21 cellular contexts compared by ENCODE assay signal in the genomic region with DNA sequence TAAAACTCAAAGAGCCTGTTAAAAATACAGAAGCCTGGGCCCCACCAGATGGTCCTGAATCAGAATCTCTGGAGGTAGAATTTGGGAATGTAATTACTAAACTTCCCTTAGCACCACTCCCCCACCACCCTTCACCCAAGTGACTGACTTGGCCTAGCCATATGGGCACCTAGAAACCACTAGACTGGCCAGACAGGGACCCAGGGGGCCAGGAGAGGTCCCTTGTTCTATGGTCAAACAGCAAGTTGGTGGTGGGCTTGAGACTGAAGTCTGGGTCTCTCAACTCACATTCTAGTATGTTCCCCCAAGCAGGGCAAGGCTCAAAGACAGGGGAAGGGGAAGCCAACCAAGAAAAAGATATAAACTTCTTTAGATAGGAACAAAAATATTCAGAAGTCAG.
DNase-seq lines count a peak whose midpoint lies in the region; TF ChIP-seq lines count a peak whose summit lies in the region.
"Had no signal": no experiment of that assay in that cellular context is flagged by ENCODE, and none has a peak within 500 bp of the region (broad histone marks: within the 10 kb centered on the region; RNA-seq: fewer than 3 reads in every experiment).

No MANE protein-coding gene starts in this region.

- H3K4me3 ChIP-seq in HEK293 (ENCODE audit: low read depth, low read length): no peak overlapping the region
- H3K4me3 ChIP-seq: BLaER1, GM12878 had no signal

- H3K36me3 ChIP-seq in HEK293 (ENCODE audit: control insufficient read depth in 2 of 2, insufficient read depth in 1 of 2, low read length in 2 of 2) (no peaks in the 10 kb centered on the region), KOPT-K1 (ENCODE audit: insufficient read depth, low read length) (no peaks in the 10 kb centered on the region)
- H3K36me3 ChIP-seq: BE2C, BLaER1 had no signal

- H3K9me3 ChIP-seq in HEK293 (ENCODE audit: control insufficient read depth, insufficient read depth, low read depth, low read length) (no peaks in the 10 kb centered on the region), KOPT-K1 (ENCODE audit: insufficient read depth, low read length, poor library complexity, severe bottlenecking) (no peaks in the 10 kb centered on the region)
- H3K9me3 ChIP-seq: BE2C, BLaER1 had no signal

- CTCF ChIA-PET in HEK293 (lab: Yijun Ruan, JAX): no interaction called here

- TF ChIP-seq CTCF in HEK293 (tag by site-specific recombination; IDR thresholded peaks at IDR 0.05): no peak

- no peaks in the 10 kb centered on the region for H3K4me1 ChIP-seq in HEK293 (ENCODE audit: control insufficient read depth, insufficient read depth, low read length)

- no peak overlapping the region for H3K27ac ChIP-seq in HEK293 (ENCODE audit: extremely low read depth, low read depth, low read length)
- peak overlapping the region; percentile 27 for H3K27ac ChIP-seq in KOPT-K1 (ENCODE audit: low read depth, low read length, poor library complexity, severe bottlenecking)
- H3K27ac ChIP-seq: BLaER1 had no signal

- DNase-seq in mesenteric fat pad (ENCODE audit: low spot score) (peak; percentile 53), SKM-1 treated with dmso at 0.1 percent for 144 hours (lab: John Stamatoyannopoulos, UW; ENCODE audit: unreplicated experiment) (no peak)
- DNase-seq in activated CD8-positive, alpha-beta memory T cell treated with anti-CD3 and anti-CD28 coated beads, Interleukin-2, amount 50 U/mL, for 48 hours: no peak
- DNase-seq: 8988T; ACHN; BE2C; C1 segment of cervical spinal cord; CD4-positive, alpha-beta memory T cell; CD4-positive, CD25-positive, alpha-beta regulatory T cell; CD8-positive, alpha-beta memory T cell; COR-L47; DMS153; DMS53; DMS79; DND-41; EL; GDM1 had no signal

- POLR2A ChIA-PET in HEK293 (lab: Yijun Ruan, JAX): no interaction called here

TF ChIP-seq in HEK293, 187 proteins besides CTCF, POLR2A, EP300 and RAD21:
- no peak for TF ChIP-seq RBAK (tag by site-specific recombination; IDR thresholded peaks at IDR 0.05)
- TF ChIP-seq ZBTB20 (tag by site-specific recombination; IDR thresholded peaks at IDR 0.05): 0 out of 2 replicates have a peak, but pooled peaks have one; percentile 9
- TF ChIP-seq PRDM4 (tag by site-specific recombination; IDR thresholded peaks at IDR 0.05): peak; percentile 57
- TF ChIP-seq, protein P1, sequence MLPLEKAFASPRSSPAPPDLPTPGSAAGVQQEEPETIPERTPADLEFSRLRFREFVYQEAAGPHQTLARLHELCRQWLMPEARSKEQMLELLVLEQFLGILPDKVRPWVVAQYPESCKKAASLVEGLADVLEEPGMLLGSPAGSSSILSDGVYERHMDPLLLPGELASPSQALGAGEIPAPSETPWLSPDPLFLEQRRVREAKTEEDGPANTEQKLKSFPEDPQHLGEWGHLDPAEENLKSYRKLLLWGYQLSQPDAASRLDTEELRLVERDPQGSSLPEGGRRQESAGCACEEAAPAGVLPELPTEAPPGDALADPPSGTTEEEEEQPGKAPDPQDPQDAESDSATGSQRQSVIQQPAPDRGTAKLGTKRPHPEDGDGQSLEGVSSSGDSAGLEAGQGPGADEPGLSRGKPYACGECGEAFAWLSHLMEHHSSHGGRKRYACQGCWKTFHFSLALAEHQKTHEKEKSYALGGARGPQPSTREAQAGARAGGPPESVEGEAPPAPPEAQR (tag by site-specific recombination; IDR thresholded peaks at IDR 0.05): no peak
